12 cellular contexts compared by ENCODE assay signal in the genomic region with DNA sequence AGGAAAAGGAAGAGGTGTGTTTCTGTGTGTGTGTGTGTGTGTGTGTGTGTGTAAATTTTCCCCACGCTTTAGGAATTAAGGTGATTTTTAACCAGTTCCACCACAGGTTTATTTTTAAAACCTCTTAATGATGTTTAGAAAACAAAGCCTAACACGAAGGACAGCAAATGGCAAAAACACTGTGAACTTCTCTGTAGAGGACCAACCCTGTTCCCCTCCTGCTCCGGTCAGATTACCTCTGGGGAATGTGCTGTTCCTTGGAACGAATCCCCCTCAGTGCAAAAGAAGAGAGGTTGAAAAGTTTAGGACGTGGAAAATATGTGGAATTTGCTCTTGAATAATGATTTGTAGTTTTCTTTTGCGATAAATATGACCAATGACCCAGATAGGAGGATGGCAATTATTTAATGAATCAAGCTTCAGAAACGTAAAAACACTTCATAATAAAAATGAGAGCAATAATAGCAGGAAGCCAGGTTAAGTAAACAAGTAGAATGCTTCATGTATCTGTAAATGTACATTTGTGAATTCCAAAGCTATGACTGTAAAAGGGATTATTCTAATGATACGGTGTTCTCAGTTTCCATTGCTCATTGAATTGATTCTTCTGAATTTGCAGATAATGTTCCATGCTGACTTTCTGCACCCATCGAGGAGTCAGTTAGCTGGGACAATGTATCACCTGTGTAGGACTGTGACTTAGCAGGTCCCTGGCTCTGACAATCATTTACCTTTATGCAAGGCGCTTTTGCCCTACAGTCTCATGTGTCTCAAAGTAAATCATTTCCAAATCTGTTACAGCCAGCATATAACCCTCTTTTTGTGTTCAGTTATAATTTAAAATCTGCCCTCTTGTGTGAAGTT.
A peak's percentile ranks its signal among the peaks of the same experiment; 100 is the strongest.
DNase-seq lines count a peak whose midpoint lies in the region; ATAC-seq and TF ChIP-seq lines count a peak whose summit lies in the region.
"Had no signal": no experiment of that assay in that cellular context is flagged by ENCODE, and none has a peak within 500 bp of the region (broad histone marks: within the 10 kb centered on the region; RNA-seq: fewer than 3 reads in every experiment).

No MANE protein-coding gene starts in this region.

- peak overlapping the region; percentile 41 for H3K27ac ChIP-seq in foreskin keratinocyte
- no peak overlapping the region for H3K27ac ChIP-seq in aorta (ENCODE audit: low read depth in 1 of 2, low read length in 2 of 2)
- H3K27ac ChIP-seq in right atrium auricular region, result no peak overlapping the region
- H3K27ac ChIP-seq: ascending aorta had no signal

- H3K9me3 ChIP-seq in aorta (ENCODE audit: control insufficient read depth, low read length), result no peaks in the 10 kb centered on the region
- no peaks in the 10 kb centered on the region for H3K9me3 ChIP-seq in right atrium auricular region
- H3K9me3 ChIP-seq: ascending aorta had no signal

- 18 to 31% methylated on average over 10 of the region's 10 CpGs for WGBS in aorta, 2 donors

- H3K4me1 ChIP-seq in foreskin keratinocyte, result peaks cover 11% of the 10 kb centered on the region
- H3K4me1 ChIP-seq in aorta (ENCODE audit: control insufficient read depth in 1 of 2, insufficient read depth in 2 of 2, low read length in 2 of 2), result peaks cover 0 to 2% of the 10 kb centered on the region in 2 donors
- H3K4me1 ChIP-seq in right atrium auricular region, result no peaks in the 10 kb centered on the region
- H3K4me1 ChIP-seq: ascending aorta had no signal

- no peak overlapping the region for H3K4me3 ChIP-seq in aorta (ENCODE audit: low read length in 2 of 2)
- H3K4me3 ChIP-seq in right atrium auricular region, result no peak overlapping the region
- H3K4me3 ChIP-seq: ascending aorta had no signal

- no peaks in the 10 kb centered on the region for H3K4me1 Mint-ChIP-seq in stimulated activated effector memory CD8-positive, alpha-beta T cell treated with anti-CD3 and anti-CD28 coated beads, Interleukin-12 subunit alpha, Interleukin-12 subunit beta, amount 100 ng/mL, for 72 hours
- H3K4me1 Mint-ChIP-seq: activated CD4-positive, alpha-beta T cell treated with anti-CD3 and anti-CD28 coated beads, Interleukin-2, amount 10 ng/mL, durations not matched to agents 24 days and 14 days; natural killer cell had no signal

- peak; percentile 36 for DNase-seq in ACHN
- DNase-seq in foreskin keratinocyte, result peak; percentile 39 to 64
- no peak for DNase-seq in cortex of kidney (lab: John Stamatoyannopoulos, UW)
- DNase-seq in aorta, result no peak
- no peak for DNase-seq in stimulated activated effector memory CD8-positive, alpha-beta T cell treated with anti-CD3 and anti-CD28 coated beads, Interleukin-12 subunit alpha, Interleukin-12 subunit beta, amount 100 ng/mL, for 72 hours (ENCODE audit: low spot score in 2 of 2)
- no peak for DNase-seq in right atrium auricular region (ENCODE audit: low spot score)
- DNase-seq: activated CD4-positive, alpha-beta T cell treated with anti-CD3 and anti-CD28 coated beads, Interleukin-2, amount 10 ng/mL, durations not matched to agents 24 days and 14 days; natural killer cell had no signal

- no peak for TF ChIP-seq CTCF in foreskin keratinocyte (conservative IDR thresholded peaks at IDR 0.05)
- TF ChIP-seq CTCF in right atrium auricular region (IDR thresholded peaks at IDR 0.05), result no peak

- intact Hi-C loops in aorta (cut with DNase I), result no loop called here

- H3K9me3 Mint-ChIP-seq in stimulated activated effector memory CD8-positive, alpha-beta T cell treated with anti-CD3 and anti-CD28 coated beads, Interleukin-12 subunit alpha, Interleukin-12 subunit beta, amount 100 ng/mL, for 72 hours, result no peaks in the 10 kb centered on the region

- ATAC-seq in GM21381 (IDR thresholded peaks at IDR 0.05; ENCODE audit: unreplicated experiment) (peak; percentile 54), HG03469 (IDR thresholded peaks at IDR 0.05; ENCODE audit: unreplicated experiment) (peak; percentile 54), foreskin keratinocyte (peak; percentile 70), aorta (ENCODE audit: low FRiP score) (no peak)
- ATAC-seq in stimulated activated effector memory CD8-positive, alpha-beta T cell treated with anti-CD3 and anti-CD28 coated beads, Interleukin-12 subunit alpha, Interleukin-12 subunit beta, amount 100 ng/mL, for 72 hours, result no peak
- ATAC-seq: natural killer cell, Right ventricle myocardium inferior had no signal

- no peaks in the 10 kb centered on the region for H3K27me3 ChIP-seq in foreskin keratinocyte
- no peaks in the 10 kb centered on the region for H3K27me3 ChIP-seq in aorta (ENCODE audit: control insufficient read depth in 1 of 2, insufficient read depth in 2 of 2, low read length in 1 of 2)
- H3K27me3 ChIP-seq in right atrium auricular region, result no peaks in the 10 kb centered on the region
- H3K27me3 ChIP-seq: ascending aorta had no signal

- no peaks in the 10 kb centered on the region for H3K36me3 Mint-ChIP-seq in stimulated activated effector memory CD8-positive, alpha-beta T cell treated with anti-CD3 and anti-CD28 coated beads, Interleukin-12 subunit alpha, Interleukin-12 subunit beta, amount 100 ng/mL, for 72 hours
- H3K36me3 Mint-ChIP-seq: natural killer cell had no signal

- no peak overlapping the region for H3K4me3 Mint-ChIP-seq in stimulated activated effector memory CD8-positive, alpha-beta T cell treated with anti-CD3 and anti-CD28 coated beads, Interleukin-12 subunit alpha, Interleukin-12 subunit beta, amount 100 ng/mL, for 72 hours
- H3K4me3 Mint-ChIP-seq: activated CD4-positive, alpha-beta T cell treated with anti-CD3 and anti-CD28 coated beads, Interleukin-2, amount 10 ng/mL, durations not matched to agents 24 days and 14 days; natural killer cell had no signal

- H3K36me3 ChIP-seq in aorta (ENCODE audit: control insufficient read depth in 1 of 2, insufficient read depth in 2 of 2, low read length in 1 of 2) (no peaks in the 10 kb centered on the region), right atrium auricular region (no peaks in the 10 kb centered on the region)
- H3K36me3 ChIP-seq: ascending aorta had no signal

- in situ Hi-C loops in ACHN (cut with HindIII; ENCODE audit: low pct_ligation_motif_present, low pct_unique_long_range_greater_than_20kb, low sequenced_read_pairs), result no loop called here

- no peak overlapping the region for H3K27ac Mint-ChIP-seq in stimulated activated effector memory CD8-positive, alpha-beta T cell treated with anti-CD3 and anti-CD28 coated beads, Interleukin-12 subunit alpha, Interleukin-12 subunit beta, amount 100 ng/mL, for 72 hours
- H3K27ac Mint-ChIP-seq: activated CD4-positive, alpha-beta T cell treated with anti-CD3 and anti-CD28 coated beads, Interleukin-2, amount 10 ng/mL, durations not matched to agents 24 days and 14 days; natural killer cell had no signal

Comparison
In these comparisons a context has a peak if more than half of its experiments do, and no peak if none do; other contexts are left out.
1. DNase-seq: peak in ACHN (single experiment) and foreskin keratinocyte (2 of 2); none in cortex of kidney (single experiment), aorta (0 of 2), stimulated activated effector memory CD8-positive, alpha-beta T cell treated with anti-CD3 and anti-CD28 coated beads, Interleukin-12 subunit alpha, Interleukin-12 subunit beta, amount 100 ng/mL, for 72 hours (0 of 2) and right atrium auricular region (single experiment).
2. ATAC-seq: peak in GM21381 (single experiment), HG03469 (single experiment) and foreskin keratinocyte (single experiment); none in aorta (single experiment) and stimulated activated effector memory CD8-positive, alpha-beta T cell treated with anti-CD3 and anti-CD28 coated beads, Interleukin-12 subunit alpha, Interleukin-12 subunit beta, amount 100 ng/mL, for 72 hours (single experiment).